In genomic region chr19:40543029-40543597, GRCh38 we compare ENCODE assay signal across 1 cellular context.
A peak's percentile ranks its signal among the peaks of the same experiment; 100 is the strongest.
TF ChIP-seq lines count a peak whose summit lies in the region.

No MANE protein-coding gene starts in this region.

TF ChIP-seq in K562, 482 proteins besides CTCF, POLR2A, EP300 and RAD21:
- TF ChIP-seq ZNF668 (CRISPR knock-in tag; IDR thresholded peaks at IDR 0.05) (no peak), ZNF316 (IDR thresholded peaks at IDR 0.05) (no peak), ZNF551 (CRISPR knock-in tag; IDR thresholded peaks at IDR 0.05) (no peak), THRAP3 (IDR thresholded peaks at IDR 0.05; ENCODE audit: borderline replicate concordance) (no peak), ZNF518B (CRISPR knock-in tag; IDR thresholded peaks at IDR 0.05) (no peak), L3MBTL2 (IDR thresholded peaks at IDR 0.05) (peak; percentile 45; the same call in 1 of the 2 replicates), CBX1 (IDR thresholded peaks at IDR 0.05; ENCODE audit: low read depth) (no peak), CC2D1A (IDR thresholded peaks at IDR 0.05) (no peak), CXXC5 (CRISPR knock-in tag; IDR thresholded peaks at IDR 0.05) (0 out of 2 replicates have a peak, but pooled peaks have one; percentile 12), TGIF2 (CRISPR knock-in tag; IDR thresholded peaks at IDR 0.05) (no peak), NFATC3 (IDR thresholded peaks at IDR 0.05) (no peak), CCNT2 (IDR thresholded peaks at IDR 0.05; ENCODE audit: borderline replicate concordance, extremely low read depth, insufficient read length, low read depth, low read length) (no peak), IRF9 (tag; IDR thresholded peaks at IDR 0.05) (no peak), ZBTB43 (CRISPR knock-in tag; IDR thresholded peaks at IDR 0.05) (no peak), ATF1 (CRISPR knock-in tag; IDR thresholded peaks at IDR 0.05) (no peak), ATF1 (tag; IDR thresholded peaks at IDR 0.05) (no peak), RAD51 (IDR thresholded peaks at IDR 0.05; ENCODE audit: borderline replicate concordance, low read depth) (peak; percentile 56; the same call in 1 of the 2 replicates), ZNF165 (CRISPR knock-in tag; IDR thresholded peaks at IDR 0.05; ENCODE audit: borderline replicate concordance) (no peak), ZNF140 (CRISPR knock-in tag; IDR thresholded peaks at IDR 0.05) (no peak), KHSRP (IDR thresholded peaks at IDR 0.05) (no peak), MAZ (CRISPR knock-in tag; conservative IDR thresholded peaks at IDR 0.05 in 1 of 2, IDR thresholded peaks at IDR 0.05 in 1 of 2) (no peak), KDM4B (IDR thresholded peaks at IDR 0.05; ENCODE audit: borderline replicate concordance in 2 of 2, low read depth in 1 of 2) (no peak), BRF2 (IDR thresholded peaks at IDR 0.05; ENCODE audit: borderline replicate concordance, insufficient read depth, insufficient read length) (no peak), U2AF2 (optimal IDR thresholded peaks at IDR 0.05; ENCODE audit: low read depth, low read length) (no peak), ZNF121 (CRISPR knock-in tag; conservative IDR thresholded peaks at IDR 0.05) (peak; percentile 93), ZFP36 (IDR thresholded peaks at IDR 0.05; ENCODE audit: low read depth, low read length, partially characterized antibody) (no peak), HNRNPUL1 (IDR thresholded peaks at IDR 0.05; ENCODE audit: low read length) (no peak), CHD1 (IDR thresholded peaks at IDR 0.05; ENCODE audit: low read length) (no peak), NCOR1 (IDR thresholded peaks at IDR 0.05) (no peak), SP1 (CRISPR knock-in tag; IDR thresholded peaks at IDR 0.05) (no peak), SRSF3 (IDR thresholded peaks at IDR 0.05; ENCODE audit: insufficient read depth, low read length) (no peak), ZBTB49 (CRISPR knock-in tag; IDR thresholded peaks at IDR 0.05; ENCODE audit: borderline replicate concordance) (no peak), TOE1 (IDR thresholded peaks at IDR 0.05; ENCODE audit: borderline replicate concordance) (peak; percentile 50; the same call in 1 of the 2 replicates), TOE1 (CRISPR knock-in tag; IDR thresholded peaks at IDR 0.05; ENCODE audit: borderline replicate concordance, low read depth) (no peak), TBP (optimal IDR thresholded peaks at IDR 0.05; ENCODE audit: low read depth, low read length) (no peak), TSC22D4 (tag; IDR thresholded peaks at IDR 0.05) (no peak), ZNF384 (IDR thresholded peaks at IDR 0.05; ENCODE audit: low read depth, low read length) (no peak), ZNF347 (CRISPR knock-in tag; IDR thresholded peaks at IDR 0.05; ENCODE audit: low read depth) (no peak), CREB1 (IDR thresholded peaks at IDR 0.05) (no peak), CREB1 (CRISPR knock-in tag; IDR thresholded peaks at IDR 0.05) (no peak), ZNF695 (CRISPR knock-in tag; IDR thresholded peaks at IDR 0.05) (no peak), ZNF717 (CRISPR knock-in tag; IDR thresholded peaks at IDR 0.05) (no peak), KDM1A (IDR thresholded peaks at IDR 0.05) (peak in 1 of 2 experiments; percentile 11; a peak in 1 of 4 replicates), RFX1 (IDR thresholded peaks at IDR 0.05) (no peak), KLF13 (tag; IDR thresholded peaks at IDR 0.05; ENCODE audit: borderline replicate concordance, low read depth) (no peak), GABPB2 (CRISPR knock-in tag; conservative IDR thresholded peaks at IDR 0.05) (no peak), HDAC8 (tag; IDR thresholded peaks at IDR 0.05) (no peak), KLF10 (CRISPR knock-in tag; IDR thresholded peaks at IDR 0.05) (no peak), PHF8 (IDR thresholded peaks at IDR 0.05; ENCODE audit: borderline replicate concordance, low read length) (no peak), GATAD2A (IDR thresholded peaks at IDR 0.05) (no peak), CBX5 (IDR thresholded peaks at IDR 0.05; ENCODE audit: borderline replicate concordance, low read depth) (no peak), KAT2B (IDR thresholded peaks at IDR 0.05; ENCODE audit: low read depth, low read length) (no peak), USF2 (CRISPR knock-in tag; IDR thresholded peaks at IDR 0.05) (peak; percentile 59)
- TF ChIP-seq, protein P1, sequence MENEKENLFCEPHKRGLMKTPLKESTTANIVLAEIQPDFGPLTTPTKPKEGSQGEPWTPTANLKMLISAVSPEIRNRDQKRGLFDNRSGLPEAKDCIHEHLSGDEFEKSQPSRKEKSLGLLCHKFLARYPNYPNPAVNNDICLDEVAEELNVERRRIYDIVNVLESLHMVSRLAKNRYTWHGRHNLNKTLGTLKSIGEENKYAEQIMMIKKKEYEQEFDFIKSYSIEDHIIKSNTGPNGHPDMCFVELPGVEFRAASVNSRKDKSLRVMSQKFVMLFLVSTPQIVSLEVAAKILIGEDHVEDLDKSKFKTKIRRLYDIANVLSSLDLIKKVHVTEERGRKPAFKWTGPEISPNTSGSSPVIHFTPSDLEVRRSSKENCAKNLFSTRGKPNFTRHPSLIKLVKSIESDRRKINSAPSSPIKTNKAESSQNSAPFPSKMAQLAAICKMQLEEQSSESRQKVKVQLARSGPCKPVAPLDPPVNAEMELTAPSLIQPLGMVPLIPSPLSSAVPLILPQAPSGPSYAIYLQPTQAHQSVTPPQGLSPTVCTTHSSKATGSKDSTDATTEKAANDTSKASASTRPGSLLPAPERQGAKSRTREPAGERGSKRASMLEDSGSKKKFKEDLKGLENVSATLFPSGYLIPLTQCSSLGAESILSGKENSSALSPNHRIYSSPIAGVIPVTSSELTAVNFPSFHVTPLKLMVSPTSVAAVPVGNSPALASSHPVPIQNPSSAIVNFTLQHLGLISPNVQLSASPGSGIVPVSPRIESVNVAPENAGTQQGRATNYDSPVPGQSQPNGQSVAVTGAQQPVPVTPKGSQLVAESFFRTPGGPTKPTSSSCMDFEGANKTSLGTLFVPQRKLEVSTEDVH (IDR thresholded peaks at IDR 0.05; ENCODE audit: low read depth, partially characterized antibody): no peak
- TF ChIP-seq, protein P2, sequence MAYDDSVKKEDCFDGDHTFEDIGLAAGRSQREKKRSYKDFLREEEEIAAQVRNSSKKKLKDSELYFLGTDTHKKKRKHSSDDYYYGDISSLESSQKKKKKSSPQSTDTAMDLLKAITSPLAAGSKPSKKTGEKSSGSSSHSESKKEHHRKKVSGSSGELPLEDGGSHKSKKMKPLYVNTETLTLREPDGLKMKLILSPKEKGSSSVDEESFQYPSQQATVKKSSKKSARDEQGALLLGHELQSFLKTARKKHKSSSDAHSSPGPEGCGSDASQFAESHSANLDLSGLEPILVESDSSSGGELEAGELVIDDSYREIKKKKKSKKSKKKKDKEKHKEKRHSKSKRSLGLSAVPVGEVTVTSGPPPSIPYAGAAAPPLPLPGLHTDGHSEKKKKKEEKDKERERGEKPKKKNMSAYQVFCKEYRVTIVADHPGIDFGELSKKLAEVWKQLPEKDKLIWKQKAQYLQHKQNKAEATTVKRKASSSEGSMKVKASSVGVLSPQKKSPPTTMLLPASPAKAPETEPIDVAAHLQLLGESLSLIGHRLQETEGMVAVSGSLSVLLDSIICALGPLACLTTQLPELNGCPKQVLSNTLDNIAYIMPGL (CRISPR knock-in tag; IDR thresholded peaks at IDR 0.05): no peak
- TF ChIP-seq, protein P3, sequence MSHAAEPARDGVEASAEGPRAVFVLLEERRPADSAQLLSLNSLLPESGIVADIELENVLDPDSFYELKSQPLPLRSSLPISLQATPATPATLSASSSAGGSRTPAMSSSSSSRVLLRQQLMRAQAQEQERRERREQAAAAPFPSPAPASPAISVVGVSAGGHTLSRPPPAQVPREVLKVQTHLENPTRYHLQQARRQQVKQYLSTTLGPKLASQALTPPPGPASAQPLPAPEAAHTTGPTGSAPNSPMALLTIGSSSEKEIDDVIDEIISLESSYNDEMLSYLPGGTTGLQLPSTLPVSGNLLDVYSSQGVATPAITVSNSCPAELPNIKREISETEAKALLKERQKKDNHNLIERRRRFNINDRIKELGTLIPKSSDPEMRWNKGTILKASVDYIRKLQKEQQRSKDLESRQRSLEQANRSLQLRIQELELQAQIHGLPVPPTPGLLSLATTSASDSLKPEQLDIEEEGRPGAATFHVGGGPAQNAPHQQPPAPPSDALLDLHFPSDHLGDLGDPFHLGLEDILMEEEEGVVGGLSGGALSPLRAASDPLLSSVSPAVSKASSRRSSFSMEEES (CRISPR knock-in tag; IDR thresholded peaks at IDR 0.05): peak; percentile 76
